ENCODE assay signal across 28 cellular contexts in genomic region chr22:32685527-32685926, GRCh38.
"Had no signal": no experiment of that assay in that cellular context is flagged by ENCODE, and none has a peak within 500 bp of the region (broad histone marks: within the 10 kb centered on the region; RNA-seq: fewer than 3 reads in every experiment).

No MANE protein-coding gene starts in this region.

- H3K4me1 ChIP-seq: adrenal gland, SJCRH30 had no signal

- H3K36me3 Mint-ChIP-seq: activated naive CD4-positive, alpha-beta T cell treated with anti-CD3 and anti-CD28 coated beads, Interleukin-2, amount 50 U/mL, for 72 hours had no signal

- H3K27ac Mint-ChIP-seq: activated CD4-positive, alpha-beta T cell treated with anti-CD3 and anti-CD28 coated beads, Interleukin-2, amount 10 ng/mL, durations not matched to agents 7 days and 5 days; activated CD8-positive, alpha-beta T cell treated with anti-CD3 and anti-CD28 coated beads, Interleukin-2, amount 10 ng/mL, durations not matched to agents 7 days and 5 days; activated naive CD4-positive, alpha-beta T cell treated with anti-CD3 and anti-CD28 coated beads, Interleukin-2, amount 50 U/mL, for 72 hours; activated T-cell treated with anti-CD3 and anti-CD28 coated beads, Interleukin-2, amount 50 U/mL, for 24 hours; activated T-helper 2 cell treated with anti-CD3 and anti-CD28 coated beads, Interferon-gamma antibody, Interleukin-2, Interleukin-4, amounts not matched to agents 10 μg/mL and 5 μg/mL and 100 μg/mL, durations not matched to agents 14 hours and 24 hours and 36 hours; brain; T-helper 1 cell treated with Interleukin-12 subunit alpha and Interleukin-12 subunit beta and Interleukin-4 antibody, amounts not matched to agents 30 μg/mL and 1 μg/mL, for 36 hours; T-helper 2 cell treated with Interferon-gamma antibody and Interleukin-4, amounts not matched to agents 5 μg/mL and 100 μg/mL, for 36 hours had no signal

- DNase-seq: activated CD4-positive, alpha-beta T cell treated with anti-CD3 and anti-CD28 coated beads, Interleukin-2, amount 10 ng/mL, durations not matched to agents 7 days and 5 days; activated CD4-positive, alpha-beta T cell treated with anti-CD3 and anti-CD28 coated beads, Interleukin-2, amount 50 U/mL, for 48 hours; activated CD8-positive, alpha-beta T cell treated with anti-CD3 and anti-CD28 coated beads, Interleukin-2, amount 10 ng/mL, durations not matched to agents 7 days and 5 days; activated gamma-delta T cell; activated naive CD4-positive, alpha-beta T cell treated with Interleukin-2 at 50 U/mL for 16 hours; activated T-cell treated with anti-CD3 and anti-CD28 coated beads, Interleukin-2, amount 50 U/mL, for 24 hours; adrenal gland; anterior cingulate cortex; cerebellar nuclear complex; MM.1S; MV-4-11; NCI-H1092; NCI-H1436 treated with DMSO at 0.1 percent for 48 hours; NCI-H1694 treated with DMSO at 0.1 percent for 48 hours; NCI-H2029; NCI-H510A; NCI-H526; NCI-H748 treated with DMSO at 0.1 percent for 48 hours; SHP77; SJCRH30 had no signal

- H3K27me3 ChIP-seq: adrenal gland, SJCRH30 had no signal

- H3K36me3 ChIP-seq: adrenal gland, SJCRH30 had no signal

- H3K4me1 Mint-ChIP-seq: activated CD4-positive, alpha-beta T cell treated with anti-CD3 and anti-CD28 coated beads, Interleukin-2, amount 10 ng/mL, durations not matched to agents 7 days and 5 days had no signal

- H3K9me3 ChIP-seq: adrenal gland, SJCRH30 had no signal

- H3K4me3 ChIP-seq: adrenal gland, SJCRH30, SK-N-MC had no signal

- H3K9me3 Mint-ChIP-seq: activated CD4-positive, alpha-beta T cell treated with anti-CD3 and anti-CD28 coated beads, Interleukin-2, amount 10 ng/mL, durations not matched to agents 7 days and 5 days; activated naive CD4-positive, alpha-beta T cell treated with anti-CD3 and anti-CD28 coated beads, Interleukin-2, amount 50 U/mL, for 72 hours; activated T-cell treated with anti-CD3 and anti-CD28 coated beads, Interleukin-2, amount 50 U/mL, for 24 hours; activated T-helper 2 cell treated with anti-CD3 and anti-CD28 coated beads, Interferon-gamma antibody, Interleukin-2, Interleukin-4, amounts not matched to agents 10 μg/mL and 5 μg/mL and 100 μg/mL, durations not matched to agents 14 hours and 24 hours and 36 hours; T-helper 1 cell treated with Interleukin-12 subunit alpha and Interleukin-12 subunit beta and Interleukin-4 antibody, amounts not matched to agents 30 μg/mL and 1 μg/mL, for 36 hours; T-helper 2 cell treated with Interferon-gamma antibody and Interleukin-4, amounts not matched to agents 5 μg/mL and 100 μg/mL, for 36 hours had no signal

- ATAC-seq: activated CD8-positive, alpha-beta T cell treated with anti-CD3 and anti-CD28 coated beads, Interleukin-2, amount 10 ng/mL, durations not matched to agents 7 days and 5 days; activated naive CD4-positive, alpha-beta T cell treated with anti-CD3 and anti-CD28 coated beads, Interleukin-2, amount 50 U/mL, for 72 hours had no signal

- FAIRE-seq: bronchial epithelial cell, TTC549 had no signal

- H3K4me3 Mint-ChIP-seq: activated CD4-positive, alpha-beta T cell treated with anti-CD3 and anti-CD28 coated beads, Interleukin-2, amount 10 ng/mL, durations not matched to agents 7 days and 5 days; activated CD8-positive, alpha-beta T cell treated with anti-CD3 and anti-CD28 coated beads, Interleukin-2, amount 10 ng/mL, durations not matched to agents 7 days and 5 days; activated T-cell treated with anti-CD3 and anti-CD28 coated beads, Interleukin-2, amount 50 U/mL, for 24 hours; brain; T-helper 1 cell treated with Interleukin-12 subunit alpha and Interleukin-12 subunit beta and Interleukin-4 antibody, amounts not matched to agents 30 μg/mL and 1 μg/mL, for 36 hours; T-helper 2 cell treated with Interferon-gamma antibody and Interleukin-4, amounts not matched to agents 5 μg/mL and 100 μg/mL, for 36 hours had no signal

- H3K27ac ChIP-seq: adrenal gland, SJCRH30, SK-N-MC had no signal
